1 cellular context compared by ENCODE assay signal in the genomic region with DNA sequence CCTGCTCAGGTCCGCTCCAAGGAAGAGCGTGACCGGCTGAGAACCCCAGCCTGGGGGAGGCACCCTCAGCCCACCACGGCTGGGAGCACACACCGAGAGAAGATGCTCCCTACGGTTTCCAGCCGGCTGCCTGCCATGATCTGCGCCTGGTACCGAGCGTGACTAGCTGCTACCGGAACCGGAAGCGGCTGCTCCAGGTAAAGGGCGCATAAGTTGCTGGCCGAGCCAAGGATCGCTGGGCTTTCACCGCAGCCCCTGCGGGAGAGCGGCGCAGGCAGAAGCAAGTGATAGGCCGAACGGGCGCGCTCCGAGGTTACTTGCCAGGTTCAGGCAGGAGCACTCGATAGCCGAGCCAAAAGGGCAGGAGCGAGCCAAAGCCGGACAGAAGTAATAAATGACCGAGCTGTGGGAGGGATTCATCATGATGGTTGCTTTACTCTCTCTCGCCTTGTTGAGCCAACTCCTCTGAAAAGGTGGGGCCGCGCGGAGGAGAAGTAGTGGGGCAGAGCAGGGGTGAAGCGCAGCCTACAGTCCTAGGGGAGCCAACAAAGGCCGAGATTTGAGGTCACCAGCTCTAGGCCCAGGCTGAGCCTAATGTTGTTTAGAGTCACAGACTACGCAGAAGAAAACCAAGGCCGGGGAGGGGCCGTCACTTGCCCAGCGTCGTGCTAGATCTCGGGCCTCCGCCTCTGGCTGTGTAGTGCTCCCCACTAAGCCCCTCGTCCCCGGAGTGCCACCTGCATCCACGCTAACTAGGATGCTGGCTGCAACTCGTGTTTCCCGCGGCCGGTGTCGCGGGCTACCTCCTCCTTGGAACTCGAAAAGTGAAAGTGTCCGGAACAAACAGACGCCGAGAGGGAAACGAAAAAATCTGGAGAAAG.
A peak's percentile ranks its signal among the peaks of the same experiment; 100 is the strongest.
TF ChIP-seq lines count a peak whose summit lies in the region.

A gene (minus strand): TSS at position 171 of the 881 bp plus-strand sequence. CDS start 34 bp downstream, at position 137.

TF ChIP-seq in neural cell, 6 proteins besides CTCF, POLR2A, EP300 and RAD21 (continued from another document):
- TF ChIP-seq, protein P1, sequence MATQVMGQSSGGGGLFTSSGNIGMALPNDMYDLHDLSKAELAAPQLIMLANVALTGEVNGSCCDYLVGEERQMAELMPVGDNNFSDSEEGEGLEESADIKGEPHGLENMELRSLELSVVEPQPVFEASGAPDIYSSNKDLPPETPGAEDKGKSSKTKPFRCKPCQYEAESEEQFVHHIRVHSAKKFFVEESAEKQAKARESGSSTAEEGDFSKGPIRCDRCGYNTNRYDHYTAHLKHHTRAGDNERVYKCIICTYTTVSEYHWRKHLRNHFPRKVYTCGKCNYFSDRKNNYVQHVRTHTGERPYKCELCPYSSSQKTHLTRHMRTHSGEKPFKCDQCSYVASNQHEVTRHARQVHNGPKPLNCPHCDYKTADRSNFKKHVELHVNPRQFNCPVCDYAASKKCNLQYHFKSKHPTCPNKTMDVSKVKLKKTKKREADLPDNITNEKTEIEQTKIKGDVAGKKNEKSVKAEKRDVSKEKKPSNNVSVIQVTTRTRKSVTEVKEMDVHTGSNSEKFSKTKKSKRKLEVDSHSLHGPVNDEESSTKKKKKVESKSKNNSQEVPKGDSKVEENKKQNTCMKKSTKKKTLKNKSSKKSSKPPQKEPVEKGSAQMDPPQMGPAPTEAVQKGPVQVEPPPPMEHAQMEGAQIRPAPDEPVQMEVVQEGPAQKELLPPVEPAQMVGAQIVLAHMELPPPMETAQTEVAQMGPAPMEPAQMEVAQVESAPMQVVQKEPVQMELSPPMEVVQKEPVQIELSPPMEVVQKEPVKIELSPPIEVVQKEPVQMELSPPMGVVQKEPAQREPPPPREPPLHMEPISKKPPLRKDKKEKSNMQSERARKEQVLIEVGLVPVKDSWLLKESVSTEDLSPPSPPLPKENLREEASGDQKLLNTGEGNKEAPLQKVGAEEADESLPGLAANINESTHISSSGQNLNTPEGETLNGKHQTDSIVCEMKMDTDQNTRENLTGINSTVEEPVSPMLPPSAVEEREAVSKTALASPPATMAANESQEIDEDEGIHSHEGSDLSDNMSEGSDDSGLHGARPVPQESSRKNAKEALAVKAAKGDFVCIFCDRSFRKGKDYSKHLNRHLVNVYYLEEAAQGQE (IDR thresholded peaks at IDR 0.05; ENCODE audit: borderline replicate concordance), result peak; percentile 55
- peak; percentile 85 for TF ChIP-seq POLR2AphosphoS5 (IDR thresholded peaks at IDR 0.05)
- TF ChIP-seq EZH2 (IDR thresholded peaks at IDR 0.05; ENCODE audit: borderline replicate concordance, insufficient read depth, low read length, poor library complexity, severe bottlenecking), result no peak
